In genomic region chr19:49499030-49499670, GRCh38 we compare ENCODE assay signal across 1 cellular context.
TF ChIP-seq lines count a peak whose summit lies in the region.

No MANE protein-coding gene starts in this region.

TF ChIP-seq in IMR-90, 13 proteins besides CTCF, POLR2A, EP300 and RAD21:
- TF ChIP-seq RFX5 (IDR thresholded peaks at IDR 0.05; ENCODE audit: low read depth, low read length) (no peak), CEBPB (IDR thresholded peaks at IDR 0.05; ENCODE audit: low read depth, low read length) (no peak), RCOR1 (IDR thresholded peaks at IDR 0.05; ENCODE audit: insufficient replicate concordance, low read length) (no peak), ELK1 (IDR thresholded peaks at IDR 0.05; ENCODE audit: borderline replicate concordance, low read depth, low read length) (no peak), BHLHE40 (IDR thresholded peaks at IDR 0.05; ENCODE audit: low read depth, low read length) (no peak), CHD1 (IDR thresholded peaks at IDR 0.05; ENCODE audit: low read depth, low read length) (no peak), SMC3 (IDR thresholded peaks at IDR 0.05; ENCODE audit: low read depth, low read length) (no peak), NFE2L2 (IDR thresholded peaks at IDR 0.05; ENCODE audit: low read depth, low read length) (no peak), MAZ (IDR thresholded peaks at IDR 0.05; ENCODE audit: borderline replicate concordance, low read depth, low read length) (no peak), FOS (IDR thresholded peaks at IDR 0.05; ENCODE audit: low read depth, low read length) (no peak), MAFK (IDR thresholded peaks at IDR 0.05; ENCODE audit: low read depth, low read length) (no peak), MXI1 (IDR thresholded peaks at IDR 0.05; ENCODE audit: borderline replicate concordance, low read depth, low read length) (no peak)
- TF ChIP-seq, protein P1, sequence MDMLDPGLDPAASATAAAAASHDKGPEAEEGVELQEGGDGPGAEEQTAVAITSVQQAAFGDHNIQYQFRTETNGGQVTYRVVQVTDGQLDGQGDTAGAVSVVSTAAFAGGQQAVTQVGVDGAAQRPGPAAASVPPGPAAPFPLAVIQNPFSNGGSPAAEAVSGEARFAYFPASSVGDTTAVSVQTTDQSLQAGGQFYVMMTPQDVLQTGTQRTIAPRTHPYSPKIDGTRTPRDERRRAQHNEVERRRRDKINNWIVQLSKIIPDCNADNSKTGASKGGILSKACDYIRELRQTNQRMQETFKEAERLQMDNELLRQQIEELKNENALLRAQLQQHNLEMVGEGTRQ (IDR thresholded peaks at IDR 0.05; ENCODE audit: low read depth, low read length): no peak
TF ChIP-seq in IMR-90: peak in this region for 0.
